In genomic region chr14:19485346-19485745, GRCh38 we compare ENCODE assay signal across 10 cellular contexts. TPM values are rescaled to one million over a fixed set of nuclear protein-coding genes. Genes with fewer than 3 reads are reported as not detected.
"Had no signal": no experiment of that assay in that cellular context is flagged by ENCODE, and none has a peak within 500 bp of the region (broad histone marks: within the 10 kb centered on the region; RNA-seq: fewer than 3 reads in every experiment).

No MANE protein-coding gene starts in this region.

RNA-seq across cellular contexts. Expression of gene POTEG, which starts 51.2 kb away (rescaled TPM):
- total RNA-seq: activated naive CD8-positive, alpha-beta T cell treated with anti-CD3 and anti-CD28 coated beads, Interleukin-2, amount 10 ng/mL, durations not matched to agents 7 days and 5 days; activated T-cell treated with anti-CD3 and anti-CD28 coated beads, Interleukin-2, amount 50 U/mL, for 4 hours; ascending aorta; cardiac muscle cell; fibroblast of villous mesenchyme; naive thymus-derived CD8-positive, alpha-beta T cell; psoas muscle; RPMI7951; stomach; T-cell had no signal
- polyA plus RNA-seq: cardiac muscle cell; naive thymus-derived CD8-positive, alpha-beta T cell; psoas muscle; stomach had no signal
